In genomic region chr11:764322-765024, GRCh38 we compare ENCODE assay signal across 10 cellular contexts. TPM values are rescaled to one million over a fixed set of nuclear protein-coding genes. Genes with fewer than 3 reads are reported as not detected.
DNase-seq lines count a peak whose midpoint lies in the region; ATAC-seq and TF ChIP-seq lines count a peak whose summit lies in the region.
"Had no signal": no experiment of that assay in that cellular context is flagged by ENCODE, and none has a peak within 500 bp of the region (broad histone marks: within the 10 kb centered on the region; RNA-seq: fewer than 3 reads in every experiment).

No MANE protein-coding gene starts in this region.

- intact Hi-C loops in heart left ventricle (cut with DNase I), result no loop called here
- intact Hi-C loops in cardiac septum (cut with DNase I), result no loop called here
- intact Hi-C loops in dorsolateral prefrontal cortex (cut with DNase I), result loop anchor here (5.0 kb wide), 2 partner anchors 37 to 102 kb away; no protein-coding TSS in a partner anchor

- H3K4me1 Mint-ChIP-seq in type B pancreatic cell (ENCODE audit: unreplicated experiment) (no peaks in the 10 kb centered on the region), chondrocyte (ENCODE audit: low read depth) (peaks cover 7% of the 10 kb centered on the region)

- peaks cover 0 to 93% (median 74%) of the 10 kb centered on the region in 9 donors for H3K36me3 ChIP-seq in heart left ventricle

- H3K4me3 ChIP-seq in heart left ventricle (no peak overlapping the region), dorsolateral prefrontal cortex (no peak overlapping the region)
- H3K4me3 ChIP-seq: colonic mucosa, thoracic aorta had no signal

- no peak for TF ChIP-seq CTCF in heart left ventricle (IDR thresholded peaks at IDR 0.05)
- TF ChIP-seq CTCF in dorsolateral prefrontal cortex (IDR thresholded peaks at IDR 0.05 in 54 of 56, conservative IDR thresholded peaks at IDR 0.05 in 2 of 56; ENCODE audit: low read depth in 1 of 56, partially characterized antibody in 56 of 56), result no peak
- no peak for TF ChIP-seq CTCF in type B pancreatic cell (conservative IDR thresholded peaks at IDR 0.05)
- no peak for TF ChIP-seq CTCF in chondrocyte (IDR thresholded peaks at IDR 0.05)

- H3K36me3 Mint-ChIP-seq in type B pancreatic cell, result peaks cover 4% of the 10 kb centered on the region
- H3K36me3 Mint-ChIP-seq in chondrocyte (ENCODE audit: low read depth), result peaks cover 15% of the 10 kb centered on the region

- no peak for TF ChIP-seq POLR2A in heart left ventricle (IDR thresholded peaks at IDR 0.05)

- no peak overlapping the region for H3K27ac ChIP-seq in heart left ventricle
- peak overlapping the region in 55 of 59 donors; percentile 10 to 84 (median 59) for H3K27ac ChIP-seq in dorsolateral prefrontal cortex
- H3K27ac ChIP-seq: colonic mucosa, thoracic aorta had no signal

- H3K27me3 ChIP-seq in heart left ventricle, result no peaks in the 10 kb centered on the region
- no peaks in the 10 kb centered on the region for H3K27me3 ChIP-seq in dorsolateral prefrontal cortex
- H3K27me3 ChIP-seq: colonic mucosa had no signal

- H3K9me3 Mint-ChIP-seq in type B pancreatic cell (no peaks in the 10 kb centered on the region), chondrocyte (ENCODE audit: low read depth) (no peaks in the 10 kb centered on the region)
- H3K9me3 Mint-ChIP-seq: activated T-cell treated with anti-CD3 and anti-CD28 coated beads, Interleukin-2, amount 50 U/mL, for 4 hours; T-helper 2 cell treated with Interferon-gamma antibody and Interleukin-4, amounts not matched to agents 5 μg/mL and 100 μg/mL, for 36 hours had no signal

- ATAC-seq in heart left ventricle, result peak in 3 of 4 donors; percentile 5 to 27 (median 13)

- DNase-seq in heart left ventricle (no peak), cardiac septum (ENCODE audit: low spot score) (no peak), dorsolateral prefrontal cortex (no peak), type B pancreatic cell (ENCODE audit: extremely low spot score, unreplicated experiment) (no peak), chondrocyte (ENCODE audit: low spot score) (no peak), NCI-H1092 treated with DMSO at 0.1 percent for 48 hours (lab: John Stamatoyannopoulos, UW) (no peak)

- H3K9me3 ChIP-seq in heart left ventricle, result no peaks in the 10 kb centered on the region
- H3K9me3 ChIP-seq: colonic mucosa, thoracic aorta had no signal

- H3K4me3 Mint-ChIP-seq in type B pancreatic cell (no peak overlapping the region), chondrocyte (ENCODE audit: unreplicated experiment) (no peak overlapping the region)
- H3K4me3 Mint-ChIP-seq: activated T-cell treated with anti-CD3 and anti-CD28 coated beads, Interleukin-2, amount 50 U/mL, for 4 hours; T-helper 2 cell treated with Interferon-gamma antibody and Interleukin-4, amounts not matched to agents 5 μg/mL and 100 μg/mL, for 36 hours had no signal

- H3K4me1 ChIP-seq in heart left ventricle, result no peaks in the 10 kb centered on the region

- H3K27ac Mint-ChIP-seq in type B pancreatic cell, result peak overlapping the region; percentile 22
- H3K27ac Mint-ChIP-seq in chondrocyte (ENCODE audit: unreplicated experiment), result no peak overlapping the region
- H3K27ac Mint-ChIP-seq: T-helper 2 cell treated with Interferon-gamma antibody and Interleukin-4, amounts not matched to agents 5 μg/mL and 100 μg/mL, for 36 hours had no signal

- no peaks in the 10 kb centered on the region for H3K27me3 Mint-ChIP-seq in type B pancreatic cell
- no peaks in the 10 kb centered on the region for H3K27me3 Mint-ChIP-seq in chondrocyte (ENCODE audit: low read depth)

- 86 to 87% (median 86%) methylated on average over 14 to 18 of the region's 18 CpGs for WGBS in heart left ventricle, 4 donors

RNA-seq across cellular contexts. Expression of gene GATD1, which starts 12.8 kb away (rescaled TPM):
- 10 to 100 TPM; 13.4 to 30.8 (median 21.5) TPM for total RNA-seq in heart left ventricle
- 10 to 100 TPM; 20.4 to 20.5 TPM for polyA plus RNA-seq in heart left ventricle
- total RNA-seq in cardiac septum, result 38.7 TPM
- 100 to 1,000 TPM in 50 of 120 experiments, 10 to 100 TPM in 70; 70.3 to 151 (median 96.8) TPM for total RNA-seq in dorsolateral prefrontal cortex
- total RNA-seq in type B pancreatic cell (ENCODE audit: low replicate concordance), result 80.1 and 80.9 TPM in 2 replicates
- 47.2 to 55.0 TPM (median 52.3 TPM) in 3 replicates for total RNA-seq in chondrocyte

RNA-seq across cellular contexts. Expression of gene TALDO1, which starts 17.2 kb away (rescaled TPM):
- 100 to 1,000 TPM in 5 of 9 donors, 10 to 100 TPM in 4; 80.5 to 145 (median 105) TPM for total RNA-seq in heart left ventricle
- 100 to 1,000 TPM in 1 of 2 donors, 10 to 100 TPM in 1; 66.9 to 123 TPM for polyA plus RNA-seq in heart left ventricle
- 92.4 TPM for total RNA-seq in cardiac septum
- 100 to 1,000 TPM in 96 of 120 experiments, 10 to 100 TPM in 24; 58.9 to 258 (median 114) TPM for total RNA-seq in dorsolateral prefrontal cortex
- total RNA-seq in type B pancreatic cell (ENCODE audit: low replicate concordance), result 189 and 288 TPM in 2 replicates
- total RNA-seq in chondrocyte, result 128 to 227 TPM (median 151 TPM) in 3 replicates

RNA-seq across cellular contexts. Expression of gene CEND1, which starts 25.4 kb away (rescaled TPM):
- 1 to 10 TPM in 1 of 9 donors, under 1 TPM in 6, not detected in 2; 0.25 to 1.1 (median 0.37) TPM for total RNA-seq in heart left ventricle
- under 1 TPM; 0.46 to 0.50 TPM for polyA plus RNA-seq in heart left ventricle
- 0.65 TPM for total RNA-seq in cardiac septum
- 100 to 1,000 TPM in 118 of 120 experiments, 10 to 100 TPM in 2; 70.6 to 312 (median 201) TPM for total RNA-seq in dorsolateral prefrontal cortex
- total RNA-seq in type B pancreatic cell (ENCODE audit: low replicate concordance), result 0.17 and 0.89 TPM in 2 replicates
- total RNA-seq in chondrocyte, result 0.20 to 0.67 TPM (median 0.41 TPM) in 3 replicates
- total RNA-seq: thoracic aorta had no signal

RNA-seq across cellular contexts. Expression of gene SLC25A22, which starts 33.6 kb away (rescaled TPM):
- total RNA-seq in heart left ventricle (10 to 100 TPM in 1 of 9 donors, 1 to 10 TPM in 8; 2.1 to 12.8 (median 4.4) TPM), cardiac septum (4.7 TPM), dorsolateral prefrontal cortex (100 to 1,000 TPM in 101 of 120 experiments, 10 to 100 TPM in 19; 48.1 to 186 (median 122) TPM), type B pancreatic cell (ENCODE audit: low replicate concordance) (31.6 and 35.6 TPM in 2 replicates), chondrocyte (15.6 to 24.4 TPM (median 16.0 TPM) in 3 replicates)
- polyA plus RNA-seq in heart left ventricle, result 10 to 100 TPM in 1 of 2 donors, 1 to 10 TPM in 1; 2.6 to 12.7 TPM

RNA-seq across cellular contexts. Expression of gene PIDD1, which starts 40.6 kb away (rescaled TPM):
- total RNA-seq in heart left ventricle (10 to 100 TPM in 1 of 9 donors, 1 to 10 TPM in 8; 4.9 to 11.2 (median 6.6) TPM), cardiac septum (12.1 TPM), dorsolateral prefrontal cortex (10 to 100 TPM; 15.0 to 65.5 (median 27.2) TPM), type B pancreatic cell (ENCODE audit: low replicate concordance) (32.7 and 44.5 TPM in 2 replicates), chondrocyte (12.5 to 14.9 TPM (median 12.8 TPM) in 3 replicates)
- polyA plus RNA-seq in heart left ventricle, result 10 to 100 TPM in 1 of 2 donors, 1 to 10 TPM in 1; 5.5 to 11.8 TPM

Comparison
In these comparisons a context has a peak if more than half of its experiments do, and no peak if none do; other contexts are left out.
1. H3K27ac ChIP-seq: peak in dorsolateral prefrontal cortex (55 of 59); none in heart left ventricle (0 of 12).
2. RNA of gene CEND1, which starts 25.4 kb away (total RNA-seq): 70.6 to 312 TPM in dorsolateral prefrontal cortex; 0.17 to 0.89 TPM in type B pancreatic cell, 0.65 TPM in cardiac septum (single experiment), 0.25 to 1.1 TPM in heart left ventricle and 0.20 to 0.67 TPM in chondrocyte; every median in the first group is over 10 times any median in the second.
3. intact Hi-C loops: an anchor here in dorsolateral prefrontal cortex (5.0 kb wide); none called in heart left ventricle and cardiac septum.